1 cellular context compared by ENCODE assay signal in the genomic region with DNA sequence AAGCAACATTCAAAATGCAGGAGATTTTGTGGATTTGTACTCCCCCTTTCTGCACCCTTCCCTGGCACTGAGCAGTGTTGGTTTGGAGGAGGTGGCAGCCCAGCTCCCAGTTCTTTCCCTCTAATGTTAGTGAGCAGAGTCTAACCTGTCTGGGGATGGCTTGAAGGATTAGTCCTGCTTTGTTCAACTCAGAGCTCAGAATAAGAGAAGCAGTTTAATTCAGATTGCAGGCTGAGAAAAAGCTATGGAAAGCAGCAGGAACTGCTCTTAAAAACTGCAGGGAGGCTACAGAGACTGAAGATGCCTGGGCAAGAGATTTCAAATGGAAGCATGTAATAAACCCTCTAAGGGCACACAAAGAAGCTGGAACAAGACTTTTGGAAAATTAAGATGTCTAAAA.
TF ChIP-seq lines count a peak whose summit lies in the region.

No MANE protein-coding gene starts in this region.

TF ChIP-seq in WTC11, 78 proteins besides CTCF, POLR2A, EP300 and RAD21 (continued from another document):
- no peak for TF ChIP-seq ATF2 (CRISPR knock-in tag; IDR thresholded peaks at IDR 0.05; ENCODE audit: borderline replicate concordance, low read depth)
- TF ChIP-seq, protein P1, sequence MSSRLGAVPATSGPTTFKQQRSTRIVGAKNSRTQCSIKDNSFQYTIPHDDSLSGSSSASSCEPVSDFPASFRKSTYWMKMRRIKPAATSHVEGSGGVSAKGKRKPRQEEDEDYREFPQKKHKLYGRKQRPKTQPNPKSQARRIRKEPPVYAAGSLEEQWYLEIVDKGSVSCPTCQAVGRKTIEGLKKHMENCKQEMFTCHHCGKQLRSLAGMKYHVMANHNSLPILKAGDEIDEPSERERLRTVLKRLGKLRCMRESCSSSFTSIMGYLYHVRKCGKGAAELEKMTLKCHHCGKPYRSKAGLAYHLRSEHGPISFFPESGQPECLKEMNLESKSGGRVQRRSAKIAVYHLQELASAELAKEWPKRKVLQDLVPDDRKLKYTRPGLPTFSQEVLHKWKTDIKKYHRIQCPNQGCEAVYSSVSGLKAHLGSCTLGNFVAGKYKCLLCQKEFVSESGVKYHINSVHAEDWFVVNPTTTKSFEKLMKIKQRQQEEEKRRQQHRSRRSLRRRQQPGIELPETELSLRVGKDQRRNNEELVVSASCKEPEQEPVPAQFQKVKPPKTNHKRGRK (CRISPR knock-in tag; IDR thresholded peaks at IDR 0.05; ENCODE audit: borderline replicate concordance) = no peak
- TF ChIP-seq NR1H2 (CRISPR knock-in tag; IDR thresholded peaks at IDR 0.05) = no peak
